Comparison of ENCODE assay signal across 7 cellular contexts in the genomic region with DNA sequence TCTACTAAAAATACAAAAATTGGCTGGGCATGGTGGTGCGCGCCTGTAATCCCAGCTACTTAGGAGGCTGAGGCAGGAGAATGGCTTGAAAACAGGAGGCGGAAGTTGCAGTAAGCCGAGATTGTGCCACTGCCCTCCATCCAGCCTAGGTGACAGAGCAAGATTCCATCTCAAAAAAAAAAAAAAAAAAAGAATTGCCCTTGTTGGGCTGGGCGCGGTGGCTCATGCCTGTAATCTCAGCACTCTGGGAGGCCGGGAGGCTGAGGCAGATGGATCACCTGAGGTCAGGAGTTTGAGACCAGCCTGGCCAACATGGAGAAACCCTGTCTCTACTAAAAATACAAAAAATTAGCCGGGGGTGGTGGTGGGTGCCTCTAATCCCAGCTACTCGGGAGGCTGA. TPM values are rescaled to one million over a fixed set of nuclear protein-coding genes. Genes with fewer than 3 reads are reported as not detected.
DNase-seq lines count a peak whose midpoint lies in the region; ATAC-seq lines count a peak whose summit lies in the region.
"Not testable (repeated sequence)": the region's sequence is repeated elsewhere in the genome, so short reads cannot be mapped to it uniquely, and the experiment has no call there.
"Had no signal": no experiment of that assay in that cellular context is flagged by ENCODE, and none has a peak within 500 bp of the region (broad histone marks: within the 10 kb centered on the region; RNA-seq: fewer than 3 reads in every experiment).

No MANE protein-coding gene starts in this region.

- DNase-seq in SJSA1 (ENCODE audit: low read depth in 1 of 2, low spot score in 2 of 2); activated T-helper 1 cell treated with anti-CD3 and anti-CD28 coated beads, Interleukin-12 subunit alpha, Interleukin-12 subunit beta, Interleukin-2, Interleukin-4 antibody, amounts not matched to agents 30 ng/mL and 10 ng/mL and 1 ng/mL, durations not matched to agents 14 hours and 24 hours and 36 hours (ENCODE audit: low spot score); effector memory CD4-positive, alpha-beta T cell; naive thymus-derived CD8-positive, alpha-beta T cell: not testable (repeated sequence)

- not testable (repeated sequence) for H3K4me3 ChIP-seq in BLaER1 treated with 17β-estradiol and CSF1 and Interleukin-3, amounts not matched to agents 10 nM and 100 nM; SJSA1; effector memory CD4-positive, alpha-beta T cell (ENCODE audit: insufficient read depth, low read depth, low read length, poor library complexity, severe bottlenecking); subcutaneous abdominal adipose tissue (ENCODE audit: low read depth in 1 of 5, low read length in 5 of 5)

- peak overlapping the region; percentile 97 for H3K27ac Mint-ChIP-seq in activated T-helper 1 cell treated with anti-CD3 and anti-CD28 coated beads, Interleukin-12 subunit alpha, Interleukin-12 subunit beta, Interleukin-2, Interleukin-4 antibody, amounts not matched to agents 30 ng/mL and 10 ng/mL and 1 ng/mL, durations not matched to agents 14 hours and 24 hours and 36 hours
- peak overlapping the region; percentile 83 to 98 (median 95) for H3K27ac Mint-ChIP-seq in naive thymus-derived CD8-positive, alpha-beta T cell

- intact Hi-C loops in activated T-helper 1 cell treated with anti-CD3 and anti-CD28 coated beads, Interleukin-12 subunit alpha, Interleukin-12 subunit beta, Interleukin-2, Interleukin-4 antibody, amounts not matched to agents 30 ng/mL and 10 ng/mL and 1 ng/mL, durations not matched to agents 14 hours and 24 hours and 36 hours (cut with micrococcal nuclease), result loop anchor here (1.0 to 10.0 kb wide), 6 partner anchors 7 to 896 kb away; partner anchors contain the start of genes SLC7A6, SLC7A6OS and SNTB2

- not testable (repeated sequence) for H3K9me3 Mint-ChIP-seq in activated T-helper 1 cell treated with anti-CD3 and anti-CD28 coated beads, Interleukin-12 subunit alpha, Interleukin-12 subunit beta, Interleukin-2, Interleukin-4 antibody, amounts not matched to agents 30 ng/mL and 10 ng/mL and 1 ng/mL, durations not matched to agents 14 hours and 24 hours and 36 hours; naive thymus-derived CD8-positive, alpha-beta T cell

- POLR2A ChIA-PET in naive thymus-derived CD8-positive, alpha-beta T cell (lab: Charles Lee), result interaction anchor here (0.7 to 40.3 kb wide), 4 partner anchors 7 to 204 kb away, joined by 3 to 1294 read pairs (median 649); partner anchors contain the start of genes NFATC3, PRMT7, SLC7A6 and SLC7A6OS

- H3K9me3 ChIP-seq in BLaER1 treated with 17β-estradiol and CSF1 and Interleukin-3, amounts not matched to agents 10 nM and 100 nM (replicated peaks in 1 of 11); SJSA1 (replicated peaks); effector memory CD4-positive, alpha-beta T cell (ENCODE audit: control insufficient read depth, low read length); subcutaneous abdominal adipose tissue (ENCODE audit: control insufficient read depth in 5 of 5, low read length in 5 of 5): not testable (repeated sequence)

- H3K9ac ChIP-seq in BLaER1 treated with 17β-estradiol and CSF1 and Interleukin-3, amounts not matched to agents 10 nM and 100 nM, result peak overlapping the region in 4 of 11 experiments; percentile 37 to 44 (median 42); a peak in 4 of 22 replicates
- H3K9ac ChIP-seq in subcutaneous abdominal adipose tissue (ENCODE audit: low read length in 5 of 5), result peak overlapping the region in 1 of 5 donors; percentile 21

- peak overlapping the region; percentile 75 to 97 (median 91) for H3K4me2 ChIP-seq in BLaER1 treated with 17β-estradiol and CSF1 and Interleukin-3, amounts not matched to agents 10 nM and 100 nM

- peaks cover 37 to 72% (median 58%) of the 10 kb centered on the region in 11 experiments for H3K36me3 ChIP-seq in BLaER1 treated with 17β-estradiol and CSF1 and Interleukin-3, amounts not matched to agents 10 nM and 100 nM
- H3K36me3 ChIP-seq in SJSA1 (peaks cover 77% of the 10 kb centered on the region), subcutaneous abdominal adipose tissue (ENCODE audit: control insufficient read depth in 5 of 5, insufficient read depth in 5 of 5, low read length in 5 of 5) (peaks cover 4 to 43% (median 31%) of the 10 kb centered on the region in 5 donors)
- peaks cover 27% of the 10 kb centered on the region for H3K36me3 ChIP-seq in effector memory CD4-positive, alpha-beta T cell (ENCODE audit: control insufficient read depth, insufficient read depth, low read length)

- H4K20me1 ChIP-seq in BLaER1 treated with 17β-estradiol and CSF1 and Interleukin-3, amounts not matched to agents 10 nM and 100 nM, result peaks cover 0 to 96% (median 19%) of the 10 kb centered on the region in 11 experiments; a peak in 17 of 22 replicates

- H3K36me3 Mint-ChIP-seq in activated T-helper 1 cell treated with anti-CD3 and anti-CD28 coated beads, Interleukin-12 subunit alpha, Interleukin-12 subunit beta, Interleukin-2, Interleukin-4 antibody, amounts not matched to agents 30 ng/mL and 10 ng/mL and 1 ng/mL, durations not matched to agents 14 hours and 24 hours and 36 hours (ENCODE audit: low read depth), result peaks cover 71% of the 10 kb centered on the region
- peaks cover 5 to 65% (median 24%) of the 10 kb centered on the region in 3 donors for H3K36me3 Mint-ChIP-seq in naive thymus-derived CD8-positive, alpha-beta T cell

- H3K4me3 Mint-ChIP-seq in activated T-helper 1 cell treated with anti-CD3 and anti-CD28 coated beads, Interleukin-12 subunit alpha, Interleukin-12 subunit beta, Interleukin-2, Interleukin-4 antibody, amounts not matched to agents 30 ng/mL and 10 ng/mL and 1 ng/mL, durations not matched to agents 14 hours and 24 hours and 36 hours, result peak overlapping the region; percentile 67
- H3K4me3 Mint-ChIP-seq in naive thymus-derived CD8-positive, alpha-beta T cell, result peak overlapping the region in 7 of 10 donors; percentile 8 to 86 (median 65)

- ATAC-seq in naive thymus-derived CD8-positive, alpha-beta T cell, result not testable (repeated sequence)

- H3K27me3 Mint-ChIP-seq in activated T-helper 1 cell treated with anti-CD3 and anti-CD28 coated beads, Interleukin-12 subunit alpha, Interleukin-12 subunit beta, Interleukin-2, Interleukin-4 antibody, amounts not matched to agents 30 ng/mL and 10 ng/mL and 1 ng/mL, durations not matched to agents 14 hours and 24 hours and 36 hours (ENCODE audit: insufficient read depth); naive thymus-derived CD8-positive, alpha-beta T cell: not testable (repeated sequence)

- peaks cover 71 to 82% (median 75%) of the 10 kb centered on the region in 10 experiments for H3K4me1 ChIP-seq in BLaER1 treated with 17β-estradiol and CSF1 and Interleukin-3, amounts not matched to agents 10 nM and 100 nM
- H3K4me1 ChIP-seq in SJSA1 (replicated peaks), result peaks cover 36% of the 10 kb centered on the region
- H3K4me1 ChIP-seq in effector memory CD4-positive, alpha-beta T cell (ENCODE audit: control insufficient read depth, insufficient read depth, low read length, poor library complexity, severe bottlenecking), result peaks cover 90% of the 10 kb centered on the region
- peaks cover 30 to 86% (median 83%) of the 10 kb centered on the region in 5 donors for H3K4me1 ChIP-seq in subcutaneous abdominal adipose tissue (ENCODE audit: control insufficient read depth in 5 of 5, insufficient read depth in 5 of 5, low read length in 5 of 5)

- peak overlapping the region in 7 of 11 experiments; percentile 9 to 79 (median 53); a peak in 8 of 22 replicates for H3K27ac ChIP-seq in BLaER1 treated with 17β-estradiol and CSF1 and Interleukin-3, amounts not matched to agents 10 nM and 100 nM
- H3K27ac ChIP-seq in SJSA1, result peak overlapping the region; percentile 85; the same call in 1 of the 2 replicates
- H3K27ac ChIP-seq in effector memory CD4-positive, alpha-beta T cell (ENCODE audit: insufficient read depth, low read length, poor library complexity, severe bottlenecking), result peak overlapping the region; percentile 73
- peak overlapping the region; percentile 94 for H3K27ac ChIP-seq in subcutaneous abdominal adipose tissue (ENCODE audit: low read depth, low read length)

- H3K4me1 Mint-ChIP-seq in activated T-helper 1 cell treated with anti-CD3 and anti-CD28 coated beads, Interleukin-12 subunit alpha, Interleukin-12 subunit beta, Interleukin-2, Interleukin-4 antibody, amounts not matched to agents 30 ng/mL and 10 ng/mL and 1 ng/mL, durations not matched to agents 14 hours and 24 hours and 36 hours (ENCODE audit: low read depth), result peaks cover 95% of the 10 kb centered on the region
- peaks cover 53 to 94% (median 91%) of the 10 kb centered on the region in 4 donors for H3K4me1 Mint-ChIP-seq in naive thymus-derived CD8-positive, alpha-beta T cell

- not testable (repeated sequence) for H3K27me3 ChIP-seq in BLaER1 treated with 17β-estradiol and CSF1 and Interleukin-3, amounts not matched to agents 10 nM and 100 nM; SJSA1 (replicated peaks); effector memory CD4-positive, alpha-beta T cell (replicated peaks; ENCODE audit: control insufficient read depth, insufficient read depth, low read length, poor library complexity, severe bottlenecking); subcutaneous abdominal adipose tissue (ENCODE audit: control insufficient read depth in 5 of 5, insufficient read depth in 4 of 5, low read length in 5 of 5)

RNA-seq across cellular contexts. Expression of gene SLC7A6OS, which starts 21.9 kb away (rescaled TPM):
- 15.6 and 19.1 TPM in 2 replicates for total RNA-seq in SJSA1 (2014; rRNA removed; shearing (Covaris generic))
- total RNA-seq in activated T-helper 1 cell treated with anti-CD3 and anti-CD28 coated beads, Interleukin-12 subunit alpha, Interleukin-12 subunit beta, Interleukin-2, Interleukin-4 antibody, amounts not matched to agents 30 ng/mL and 10 ng/mL and 1 ng/mL, durations not matched to agents 14 hours and 24 hours and 36 hours, result 26.5 and 27.6 TPM in 2 replicates
- 10 to 100 TPM; 46.0 to 52.0 TPM for total RNA-seq in naive thymus-derived CD8-positive, alpha-beta T cell
- 10 to 100 TPM; 18.8 to 27.5 (median 23.3) TPM for polyA plus RNA-seq in naive thymus-derived CD8-positive, alpha-beta T cell

RNA-seq across cellular contexts. Expression of gene PRMT7, which starts 22.0 kb away (rescaled TPM):
- total RNA-seq in SJSA1 (2014; rRNA removed; shearing (Covaris generic)), result 58.8 and 58.9 TPM in 2 replicates
- 80.6 and 85.2 TPM in 2 replicates for total RNA-seq in activated T-helper 1 cell treated with anti-CD3 and anti-CD28 coated beads, Interleukin-12 subunit alpha, Interleukin-12 subunit beta, Interleukin-2, Interleukin-4 antibody, amounts not matched to agents 30 ng/mL and 10 ng/mL and 1 ng/mL, durations not matched to agents 14 hours and 24 hours and 36 hours
- 100 to 1,000 TPM; 110 to 112 TPM for total RNA-seq in naive thymus-derived CD8-positive, alpha-beta T cell
- polyA plus RNA-seq in naive thymus-derived CD8-positive, alpha-beta T cell, result 10 to 100 TPM; 35.7 to 49.9 (median 43.2) TPM

RNA-seq across cellular contexts. Expression of gene SLC7A6, which starts 24.5 kb away (rescaled TPM):
- total RNA-seq in SJSA1 (2014; rRNA removed; shearing (Covaris generic)), result 13.2 and 27.4 TPM in 2 replicates
- total RNA-seq in activated T-helper 1 cell treated with anti-CD3 and anti-CD28 coated beads, Interleukin-12 subunit alpha, Interleukin-12 subunit beta, Interleukin-2, Interleukin-4 antibody, amounts not matched to agents 30 ng/mL and 10 ng/mL and 1 ng/mL, durations not matched to agents 14 hours and 24 hours and 36 hours, result 139 and 143 TPM in 2 replicates
- total RNA-seq in naive thymus-derived CD8-positive, alpha-beta T cell, result 100 to 1,000 TPM; 211 to 228 TPM
- 10 to 100 TPM; 14.3 to 20.2 (median 19.2) TPM for polyA plus RNA-seq in naive thymus-derived CD8-positive, alpha-beta T cell

RNA-seq across cellular contexts. Expression of gene PLA2G15, which starts 43.6 kb away (rescaled TPM):
- total RNA-seq in SJSA1 (2014; rRNA removed; shearing (Covaris generic)), result 20.3 and 28.9 TPM in 2 replicates
- total RNA-seq in activated T-helper 1 cell treated with anti-CD3 and anti-CD28 coated beads, Interleukin-12 subunit alpha, Interleukin-12 subunit beta, Interleukin-2, Interleukin-4 antibody, amounts not matched to agents 30 ng/mL and 10 ng/mL and 1 ng/mL, durations not matched to agents 14 hours and 24 hours and 36 hours, result 8.6 and 8.8 TPM in 2 replicates
- total RNA-seq in naive thymus-derived CD8-positive, alpha-beta T cell, result 1 to 10 TPM; 6.3 to 8.0 TPM
- 1 to 10 TPM; 2.4 to 9.6 (median 4.6) TPM for polyA plus RNA-seq in naive thymus-derived CD8-positive, alpha-beta T cell

RNA-seq across cellular contexts. Expression of gene ESRP2, which starts 52.9 kb away (rescaled TPM):
- 0.24 TPM in 1 of 2 replicates, not detected in the other for total RNA-seq in SJSA1 (2014; rRNA removed; shearing (Covaris generic))
- total RNA-seq in activated T-helper 1 cell treated with anti-CD3 and anti-CD28 coated beads, Interleukin-12 subunit alpha, Interleukin-12 subunit beta, Interleukin-2, Interleukin-4 antibody, amounts not matched to agents 30 ng/mL and 10 ng/mL and 1 ng/mL, durations not matched to agents 14 hours and 24 hours and 36 hours, result 0.10 and 0.12 TPM in 2 replicates
- under 1 TPM; 0.22 to 0.36 TPM for total RNA-seq in naive thymus-derived CD8-positive, alpha-beta T cell
- polyA plus RNA-seq in naive thymus-derived CD8-positive, alpha-beta T cell, result under 1 TPM in 1 of 3 donors, not detected in 2; 0.64 TPM
- total RNA-seq: cerebellum had no signal
